ENCODE assay signal across 8 cellular contexts in genomic region chr11:8225589-8226036, GRCh38. TPM values are rescaled to one million over a fixed set of nuclear protein-coding genes. Genes with fewer than 3 reads are reported as not detected.
DNase-seq lines count a peak whose midpoint lies in the region; ATAC-seq and TF ChIP-seq lines count a peak whose summit lies in the region.

No MANE protein-coding gene starts in this region.

- no peaks in the 10 kb centered on the region for H3K27me3 ChIP-seq in naive thymus-derived CD4-positive, alpha-beta T cell (ENCODE audit: control insufficient read depth in 2 of 2, insufficient read depth in 2 of 2, low read length in 2 of 2)

- H3K4me3 Mint-ChIP-seq in activated CD8-positive, alpha-beta memory T cell treated with anti-CD3 and anti-CD28 coated beads, Interleukin-2, amount 10 ng/mL, durations not matched to agents 7 days and 5 days, result no peak overlapping the region
- H3K4me3 Mint-ChIP-seq in naive thymus-derived CD4-positive, alpha-beta T cell, result no peak overlapping the region
- no peak overlapping the region for H3K4me3 Mint-ChIP-seq in stimulated activated memory B cell treated with anti-CD40 and anti-IgM and Interleukin-4, amounts not matched to agents 10 μg/mL and 1 μg/mL and 100 μg/mL, for 72 hours

- no peak overlapping the region for H3K4me3 ChIP-seq in epithelial cell of esophagus (ENCODE audit: low read length)
- H3K4me3 ChIP-seq in naive thymus-derived CD4-positive, alpha-beta T cell (ENCODE audit: low read length), result no peak overlapping the region

- no peak overlapping the region for H3K27ac Mint-ChIP-seq in activated CD8-positive, alpha-beta memory T cell treated with anti-CD3 and anti-CD28 coated beads, Interleukin-2, amount 10 ng/mL, durations not matched to agents 7 days and 5 days
- no peak overlapping the region for H3K27ac Mint-ChIP-seq in naive thymus-derived CD4-positive, alpha-beta T cell
- H3K27ac Mint-ChIP-seq in stimulated activated memory B cell treated with anti-CD40 and anti-IgM and Interleukin-4, amounts not matched to agents 10 μg/mL and 1 μg/mL and 100 μg/mL, for 72 hours, result no peak overlapping the region

- H3K9me3 Mint-ChIP-seq in activated CD8-positive, alpha-beta memory T cell treated with anti-CD3 and anti-CD28 coated beads, Interleukin-2, amount 10 ng/mL, durations not matched to agents 7 days and 5 days (ENCODE audit: low read depth), result no peaks in the 10 kb centered on the region
- no peaks in the 10 kb centered on the region for H3K9me3 Mint-ChIP-seq in naive thymus-derived CD4-positive, alpha-beta T cell
- H3K9me3 Mint-ChIP-seq in stimulated activated memory B cell treated with anti-CD40 and anti-IgM and Interleukin-4, amounts not matched to agents 10 μg/mL and 1 μg/mL and 100 μg/mL, for 72 hours, result no peaks in the 10 kb centered on the region

- no peaks in the 10 kb centered on the region for H3K9me3 ChIP-seq in naive thymus-derived CD4-positive, alpha-beta T cell (ENCODE audit: control insufficient read depth in 2 of 3, low read length in 3 of 3)

- DNase-seq in GM04504 (ENCODE audit: low read depth) (peak; percentile 15), NCI-H748 (lab: John Stamatoyannopoulos, UW; ENCODE audit: unreplicated experiment) (peak; percentile 74), epithelial cell of esophagus (ENCODE audit: low read depth) (peak; percentile 53)
- DNase-seq in activated CD8-positive, alpha-beta memory T cell treated with anti-CD3 and anti-CD28 coated beads, Interleukin-2, amount 10 ng/mL, durations not matched to agents 7 days and 5 days, result peak; percentile 72
- peak; percentile 11 to 66 (median 48) for DNase-seq in naive thymus-derived CD4-positive, alpha-beta T cell

- no peaks in the 10 kb centered on the region for H3K36me3 Mint-ChIP-seq in activated CD8-positive, alpha-beta memory T cell treated with anti-CD3 and anti-CD28 coated beads, Interleukin-2, amount 10 ng/mL, durations not matched to agents 7 days and 5 days
- H3K36me3 Mint-ChIP-seq in naive thymus-derived CD4-positive, alpha-beta T cell, result no peaks in the 10 kb centered on the region
- H3K36me3 Mint-ChIP-seq in stimulated activated memory B cell treated with anti-CD40 and anti-IgM and Interleukin-4, amounts not matched to agents 10 μg/mL and 1 μg/mL and 100 μg/mL, for 72 hours, result no peaks in the 10 kb centered on the region

- H3K27ac ChIP-seq in naive thymus-derived CD4-positive, alpha-beta T cell (ENCODE audit: low read depth, low read length), result no peak overlapping the region

- H3K4me1 Mint-ChIP-seq in activated CD8-positive, alpha-beta memory T cell treated with anti-CD3 and anti-CD28 coated beads, Interleukin-2, amount 10 ng/mL, durations not matched to agents 7 days and 5 days, result peaks cover 14% of the 10 kb centered on the region
- peaks cover 0 to 4% (median 0%) of the 10 kb centered on the region in 7 donors for H3K4me1 Mint-ChIP-seq in naive thymus-derived CD4-positive, alpha-beta T cell
- peaks cover 6% of the 10 kb centered on the region for H3K4me1 Mint-ChIP-seq in stimulated activated memory B cell treated with anti-CD40 and anti-IgM and Interleukin-4, amounts not matched to agents 10 μg/mL and 1 μg/mL and 100 μg/mL, for 72 hours

- CTCF ChIA-PET in activated CD8-positive, alpha-beta memory T cell treated with anti-CD3 and anti-CD28 coated beads, Interleukin-2, amount 10 ng/mL, durations not matched to agents 7 days and 5 days (lab: Charles Lee), result interaction anchor here (1.8 kb wide), 1 partner anchor 38 kb away, joined by 6 read pairs; the partner anchor contains the start of gene LMO1
- CTCF ChIA-PET in naive thymus-derived CD4-positive, alpha-beta T cell (lab: Charles Lee), result interaction anchor here (1.6 kb wide), 1 partner anchor 39 kb away, joined by 8 read pairs; the partner anchor contains the start of gene LMO1

- TF ChIP-seq CTCF in epithelial cell of esophagus (IDR thresholded peaks at IDR 0.05; ENCODE audit: insufficient read depth, low read depth, low read length, missing control alignments), result peak; percentile 91

- POLR2A ChIA-PET in naive thymus-derived CD4-positive, alpha-beta T cell (lab: Charles Lee), result no interaction called here

- no peaks in the 10 kb centered on the region for H3K36me3 ChIP-seq in naive thymus-derived CD4-positive, alpha-beta T cell (ENCODE audit: control insufficient read depth in 2 of 3, insufficient read depth in 3 of 3, low read length in 3 of 3)

- ATAC-seq in HG02938 (IDR thresholded peaks at IDR 0.05; ENCODE audit: unreplicated experiment) (peak; percentile 46), GM21825 (IDR thresholded peaks at IDR 0.05; ENCODE audit: unreplicated experiment) (no peak)
- peak; percentile 59 for ATAC-seq in activated CD8-positive, alpha-beta memory T cell treated with anti-CD3 and anti-CD28 coated beads, Interleukin-2, amount 10 ng/mL, durations not matched to agents 7 days and 5 days
- peak; percentile 65 for ATAC-seq in naive thymus-derived CD4-positive, alpha-beta T cell
- peak; percentile 51 for ATAC-seq in stimulated activated memory B cell treated with anti-CD40 and anti-IgM and Interleukin-4, amounts not matched to agents 10 μg/mL and 1 μg/mL and 100 μg/mL, for 72 hours

- H3K27me3 Mint-ChIP-seq in activated CD8-positive, alpha-beta memory T cell treated with anti-CD3 and anti-CD28 coated beads, Interleukin-2, amount 10 ng/mL, durations not matched to agents 7 days and 5 days, result peaks cover 27% of the 10 kb centered on the region
- peaks cover 0 to 6% (median 0%) of the 10 kb centered on the region in 5 donors for H3K27me3 Mint-ChIP-seq in naive thymus-derived CD4-positive, alpha-beta T cell
- H3K27me3 Mint-ChIP-seq in stimulated activated memory B cell treated with anti-CD40 and anti-IgM and Interleukin-4, amounts not matched to agents 10 μg/mL and 1 μg/mL and 100 μg/mL, for 72 hours, result peaks cover 3% of the 10 kb centered on the region

- H3K4me1 ChIP-seq in naive thymus-derived CD4-positive, alpha-beta T cell (ENCODE audit: control insufficient read depth in 2 of 2, insufficient read depth in 2 of 2, low read length in 2 of 2), result no peaks in the 10 kb centered on the region

- intact Hi-C loops in naive thymus-derived CD4-positive, alpha-beta T cell (cut with micrococcal nuclease), result loop anchor here (1.0 to 10.0 kb wide), 4 partner anchors 38 to 909 kb away; partner anchors contain the start of gene LMO1 (in 2 of the 2)

RNA-seq across cellular contexts. Expression of gene LMO1, which starts 38.1 kb away (rescaled TPM):
- total RNA-seq in activated CD8-positive, alpha-beta memory T cell treated with anti-CD3 and anti-CD28 coated beads, Interleukin-2, amount 10 ng/mL, durations not matched to agents 7 days and 5 days, result not detected
- not detected for total RNA-seq in naive thymus-derived CD4-positive, alpha-beta T cell
- not detected for polyA plus RNA-seq in naive thymus-derived CD4-positive, alpha-beta T cell

RNA-seq across cellular contexts. Expression of gene RIC3, which starts 56.8 kb away (rescaled TPM):
- 1 to 10 TPM; 5.7 to 7.4 TPM for total RNA-seq in activated CD8-positive, alpha-beta memory T cell treated with anti-CD3 and anti-CD28 coated beads, Interleukin-2, amount 10 ng/mL, durations not matched to agents 7 days and 5 days
- total RNA-seq in naive thymus-derived CD4-positive, alpha-beta T cell, result 10 to 100 TPM in 4 of 5 experiments, 1 to 10 TPM in 1; 7.3 to 66.9 (median 34.4) TPM
- polyA plus RNA-seq in naive thymus-derived CD4-positive, alpha-beta T cell, result 1 to 10 TPM; 2.5 to 2.8 TPM

Comparison
In these comparisons a context has a peak if more than half of its experiments do, and no peak if none do; other contexts are left out.
1. DNase-seq: peak in every context shown above with its lines; median percentile 74 in NCI-H748; 72 in activated CD8-positive, alpha-beta memory T cell treated with anti-CD3 and anti-CD28 coated beads, Interleukin-2, amount 10 ng/mL, durations not matched to agents 7 days and 5 days; 53 in epithelial cell of esophagus; 48 in naive thymus-derived CD4-positive, alpha-beta T cell; 15 in GM04504.